ENCODE assay signal across 8 cellular contexts in the genomic region with DNA sequence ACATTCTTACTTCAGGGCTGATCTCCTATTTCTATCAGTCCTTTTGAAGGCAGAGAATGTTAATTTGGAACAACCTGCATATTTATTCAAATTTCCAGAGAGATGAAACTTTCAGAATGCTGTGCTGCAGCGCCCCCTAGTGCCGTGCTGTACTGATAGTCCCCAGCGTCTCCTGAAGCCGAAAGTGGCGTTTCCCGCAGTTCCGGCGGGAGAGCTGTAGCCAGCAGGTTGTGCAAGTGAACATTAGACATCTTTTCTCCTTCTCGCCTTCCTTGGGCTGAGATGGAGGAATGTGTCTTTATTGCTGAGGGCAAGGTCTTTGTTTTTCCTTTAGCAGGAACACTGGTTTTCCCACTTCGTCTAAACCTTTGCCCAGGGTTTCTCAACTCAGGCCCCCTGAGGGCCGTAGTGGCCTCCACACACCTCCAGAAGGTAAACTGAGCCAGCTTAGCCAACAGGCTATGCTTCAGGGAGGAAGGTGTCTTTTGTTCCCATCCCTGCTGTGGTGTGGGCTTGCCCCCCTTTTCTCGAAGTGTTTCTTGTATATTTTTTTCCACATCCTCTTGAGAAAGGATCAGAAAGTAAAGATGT. TPM values are rescaled to one million over a fixed set of nuclear protein-coding genes. Genes with fewer than 3 reads are reported as not detected.
DNase-seq lines count a peak whose midpoint lies in the region; ATAC-seq and FAIRE-seq lines count a peak whose summit lies in the region.

No MANE protein-coding gene starts in this region.

- no peak overlapping the region for H2BK120ac ChIP-seq in neuronal stem cell (ENCODE audit: low read depth, low read length)

- H3K79me2 ChIP-seq in Karpas-422 (ENCODE audit: low read length) = peaks cover 98% of the 10 kb centered on the region

- H3K14ac ChIP-seq in neuronal stem cell (ENCODE audit: low read length) = no peak overlapping the region

- H3K4me1 ChIP-seq in Karpas-422 (ENCODE audit: low read length) = peaks cover 89% of the 10 kb centered on the region
- H3K4me1 ChIP-seq in SJCRH30 = peaks cover 13% of the 10 kb centered on the region
- peaks cover 14 to 51% of the 10 kb centered on the region in 2 donors for H3K4me1 ChIP-seq in neuronal stem cell (ENCODE audit: control insufficient read depth in 2 of 2, insufficient read depth in 1 of 2, low read depth in 1 of 2, low read length in 2 of 2)

- peaks cover 96% of the 10 kb centered on the region for H3K4me1 Mint-ChIP-seq in stimulated activated naive CD8-positive, alpha-beta T cell treated with anti-CD3 and anti-CD28 coated beads, Interleukin-15, amount 100 ng/mL, for 72 hours

- peaks cover 28% of the 10 kb centered on the region; the same call in 1 of the 2 replicates for H4K20me1 ChIP-seq in Karpas-422 (ENCODE audit: insufficient read depth, low read depth, low read length)

- H3K27ac Mint-ChIP-seq in stimulated activated naive CD8-positive, alpha-beta T cell treated with anti-CD3 and anti-CD28 coated beads, Interleukin-15, amount 100 ng/mL, for 72 hours = no peak overlapping the region

- no peaks in the 10 kb centered on the region for H3K27me3 Mint-ChIP-seq in stimulated activated naive CD8-positive, alpha-beta T cell treated with anti-CD3 and anti-CD28 coated beads, Interleukin-15, amount 100 ng/mL, for 72 hours

- H3K23ac ChIP-seq in neuronal stem cell (ENCODE audit: low read depth, low read length, poor library complexity) = no peak overlapping the region

- H3K4me3 ChIP-seq in Karpas-422 (ENCODE audit: low read length) (peak overlapping the region; percentile 70), SJCRH30 (no peak overlapping the region), neuronal stem cell (ENCODE audit: low read length in 2 of 2) (no peak overlapping the region)

- H3K9ac ChIP-seq in Karpas-422 (ENCODE audit: low read length) (peak overlapping the region; percentile 78), neuronal stem cell (ENCODE audit: low read depth, low read length, poor library complexity) (no peak overlapping the region)

- WGBS in neuronal stem cell (ENCODE audit: extremely low coverage in 2 of 2, insufficient read length in 2 of 2, insufficient replicate concordance in 1 of 2), 2 donors = no CpG with 5 or more reads among the region's 12 CpGs

- peak overlapping the region; percentile 95 for H3K4me2 ChIP-seq in Karpas-422 (ENCODE audit: low read depth, low read length, poor library complexity, severe bottlenecking)
- H3K4me2 ChIP-seq in neuronal stem cell (ENCODE audit: insufficient read depth, low read length, poor library complexity, severe bottlenecking) = no peak overlapping the region

- H3K27ac ChIP-seq in Karpas-422 (ENCODE audit: low read length) (peak overlapping the region; percentile 87), SJCRH30 (no peak overlapping the region), neuronal stem cell (replicated peaks; ENCODE audit: low read length) (no peak overlapping the region)

- H3K79me1 ChIP-seq in neuronal stem cell (ENCODE audit: low read depth, low read length) = peaks cover 5% of the 10 kb centered on the region

- H4K8ac ChIP-seq in neuronal stem cell (ENCODE audit: low read depth, low read length) = no peak overlapping the region

- no peaks in the 10 kb centered on the region for H3K9me3 ChIP-seq in Karpas-422 (ENCODE audit: low read length)
- no peaks in the 10 kb centered on the region for H3K9me3 ChIP-seq in SJCRH30 (replicated peaks)
- no peaks in the 10 kb centered on the region for H3K9me3 ChIP-seq in neuronal stem cell (replicated peaks in 1 of 2; ENCODE audit: control insufficient read depth in 2 of 2, insufficient read depth in 1 of 2, low read depth in 1 of 2, low read length in 2 of 2)

- H2BK5ac ChIP-seq in neuronal stem cell (ENCODE audit: low read length) = no peak overlapping the region

- peak; percentile 66 for ATAC-seq in stimulated activated naive CD8-positive, alpha-beta T cell treated with anti-CD3 and anti-CD28 coated beads, Interleukin-15, amount 100 ng/mL, for 72 hours

- no peaks in the 10 kb centered on the region for H3K9me2 ChIP-seq in Karpas-422 (replicated peaks; ENCODE audit: insufficient read depth, low read length)

- H4K91ac ChIP-seq in neuronal stem cell (ENCODE audit: low read depth, low read length, poor library complexity) = no peak overlapping the region

- H3K27me3 ChIP-seq in Karpas-422 (ENCODE audit: low read length) (no peaks in the 10 kb centered on the region), SJCRH30 (no peaks in the 10 kb centered on the region), neuronal stem cell (ENCODE audit: control insufficient read depth in 3 of 3, insufficient read depth in 3 of 3, low read depth in 1 of 3, low read length in 3 of 3) (no peaks in the 10 kb centered on the region)

- H3K36me3 ChIP-seq in Karpas-422 (ENCODE audit: insufficient read depth, low read length) = no peaks in the 10 kb centered on the region
- H3K36me3 ChIP-seq in SJCRH30 = no peaks in the 10 kb centered on the region
- H3K36me3 ChIP-seq in neuronal stem cell (replicated peaks in 1 of 2; ENCODE audit: control insufficient read depth in 2 of 2, insufficient read depth in 2 of 2, low read length in 2 of 2) = peaks cover 2 to 10% of the 10 kb centered on the region in 2 donors

- peak; percentile 59 for DNase-seq in NK-92 treated with Interleukin-12 subunit alpha and Interleukin-12 subunit beta, amount 100 ng/mL, for 24 hours (lab: John Stamatoyannopoulos, UW)
- DNase-seq in NK-92 (lab: John Stamatoyannopoulos, UW; ENCODE audit: unreplicated experiment) = no peak
- DNase-seq in Karpas-422 = peak; percentile 94
- DNase-seq in SJCRH30 = peak; percentile 53 to 76
- peak; percentile 53 to 86 (median 82) for DNase-seq in activated naive CD4-positive, alpha-beta T cell (lab: John Stamatoyannopoulos, UW)
- DNase-seq in frontal cortex (ENCODE audit: low spot score in 2 of 2) = peak; percentile 23 to 59
- peak; percentile 80 for DNase-seq in neuronal stem cell (ENCODE audit: low spot score)
- DNase-seq in stimulated activated naive CD8-positive, alpha-beta T cell treated with anti-CD3 and anti-CD28 coated beads, Interleukin-15, amount 100 ng/mL, for 72 hours = peak; percentile 59 to 71

- H2BK12ac ChIP-seq in neuronal stem cell (ENCODE audit: low read length) = no peak overlapping the region

- no peak overlapping the region for H3K18ac ChIP-seq in neuronal stem cell (ENCODE audit: low read length)

- H2AFZ ChIP-seq in Karpas-422 (ENCODE audit: low read length) (no peak overlapping the region), neuronal stem cell (ENCODE audit: low read length) (no peak overlapping the region)

- no peak overlapping the region for H3K4ac ChIP-seq in neuronal stem cell (ENCODE audit: low read length)

- H2AK5ac ChIP-seq in neuronal stem cell (ENCODE audit: low read depth, low read length) = no peak overlapping the region

- FAIRE-seq in frontal cortex (lab: Jason Lieb, UNC) = no peak

- no peak overlapping the region for H2BK15ac ChIP-seq in neuronal stem cell (ENCODE audit: low read length)

- H3K4me3 Mint-ChIP-seq in stimulated activated naive CD8-positive, alpha-beta T cell treated with anti-CD3 and anti-CD28 coated beads, Interleukin-15, amount 100 ng/mL, for 72 hours = peak overlapping the region; percentile 61 to 69

- H3K9me3 Mint-ChIP-seq in stimulated activated naive CD8-positive, alpha-beta T cell treated with anti-CD3 and anti-CD28 coated beads, Interleukin-15, amount 100 ng/mL, for 72 hours = no peaks in the 10 kb centered on the region

RNA-seq across cellular contexts. Expression of a gene that starts 26.4 kb away (rescaled TPM):
- 56.0 and 79.9 TPM in 2 replicates for total RNA-seq in Karpas-422 (2014; rRNA removed; shearing (Covaris generic); ENCODE audit: low replicate concordance)
- 66.2 and 68.3 TPM in 2 replicates for total RNA-seq in SJCRH30 (2014; rRNA removed; shearing (Covaris generic))
- total RNA-seq in frontal cortex = 53.8 TPM
- 92.1 TPM for polyA plus RNA-seq in neuronal stem cell (2013, experiment 1 of 2)
- 91.9 TPM for polyA plus RNA-seq in neuronal stem cell (2013, experiment 2 of 2)
